23 cellular contexts compared by ENCODE assay signal in genomic region chr10:14566498-14566897, GRCh38.
A peak's percentile ranks its signal among the peaks of the same experiment; 100 is the strongest.
DNase-seq lines count a peak whose midpoint lies in the region; ATAC-seq, FAIRE-seq and TF ChIP-seq lines count a peak whose summit lies in the region.
"Had no signal": no experiment of that assay in that cellular context is flagged by ENCODE, and none has a peak within 500 bp of the region (broad histone marks: within the 10 kb centered on the region; RNA-seq: fewer than 3 reads in every experiment).

No MANE protein-coding gene starts in this region.

- H3F3A ChIP-seq in MM.1S (ENCODE audit: insufficient read depth, low read length), result peaks cover 10% of the 10 kb centered on the region

- no peak for ATAC-seq in HepG2
- ATAC-seq in GM18909 (IDR thresholded peaks at IDR 0.05; ENCODE audit: poor library complexity, unreplicated experiment), result no peak
- ATAC-seq: GM12878, HCT116 had no signal

- H2AFZ ChIP-seq in HepG2 (ENCODE audit: low read length) (no peak overlapping the region), MM.1S (ENCODE audit: low read length) (no peak overlapping the region)

- TF ChIP-seq EP300 in HepG2 (IDR thresholded peaks at IDR 0.05; ENCODE audit: low read depth in 2 of 2, low read length in 2 of 2) (no peak), HepG2 (CRISPR knock-in tag; IDR thresholded peaks at IDR 0.05; ENCODE audit: borderline replicate concordance) (no peak)

- intact Hi-C loops in HepG2 (cut with micrococcal nuclease; ENCODE audit: unreplicated experiment), result no loop called here

- H3K4me2 ChIP-seq in HepG2 (ENCODE audit: low read depth, low read length) (no peak overlapping the region), MM.1S (ENCODE audit: low read depth, low read length) (no peak overlapping the region)

- peaks cover 92% of the 10 kb centered on the region for H3K4me1 Mint-ChIP-seq in activated CD4-positive, alpha-beta memory T cell treated with anti-CD3 and anti-CD28 coated beads, Interleukin-2, amount 10 ng/mL, durations not matched to agents 7 days and 5 days
- H3K4me1 Mint-ChIP-seq in endodermal cell, result peaks cover 30% of the 10 kb centered on the region

- TF ChIP-seq CTCF in liver (IDR thresholded peaks at IDR 0.05; ENCODE audit: low read depth, low read length, missing input control) (no peak), HepG2 (CRISPR knock-in tag; IDR thresholded peaks at IDR 0.05) (no peak), endodermal cell (conservative IDR thresholded peaks at IDR 0.05) (no peak), MM.1S (IDR thresholded peaks at IDR 0.05; ENCODE audit: low read length) (no peak)

- no TSS peak for BruUV-seq in HepG2 (replicated peaks; lab: Mats Ljungman, UMichigan)

- no peak for TF ChIP-seq POLR2A in HepG2 (IDR thresholded peaks at IDR 0.05; ENCODE audit: insufficient read depth in 1 of 2, low read depth in 2 of 2, low read length in 2 of 2)

- H3K27ac ChIP-seq in liver (ENCODE audit: low read depth in 1 of 2, low read length in 2 of 2) (peak overlapping the region; percentile 14 to 89), HepG2 (ENCODE audit: extremely low read length, insufficient read depth, low read length) (no peak overlapping the region), endodermal cell (ENCODE audit: low read depth, low read length) (no peak overlapping the region), temporal lobe (ENCODE audit: low read depth, low read length) (peak overlapping the region; percentile 75), MM.1S (ENCODE audit: low read length) (no peak overlapping the region)
- H3K27ac ChIP-seq: suprapubic skin, WERI-Rb-1 had no signal

- POLR2A ChIA-PET in HepG2 (lab: Yijun Ruan, JAX), result no interaction called here
- POLR2A ChIA-PET in activated CD4-positive, alpha-beta memory T cell treated with anti-CD3 and anti-CD28 coated beads, Interleukin-2, amount 10 ng/mL, durations not matched to agents 7 days and 5 days (lab: Charles Lee), result interaction anchor here (5.5 to 7.0 kb wide), 3 partner anchors 14 to 22 kb away, joined by 42 to 78 read pairs (median 53); no protein-coding TSS in a partner anchor

- H3K4me3 ChIP-seq in liver (ENCODE audit: low read depth in 1 of 3, low read length in 3 of 3), result no peak overlapping the region
- H3K4me3 ChIP-seq in HepG2 (replicated peaks in 1 of 3; ENCODE audit: insufficient read depth in 1 of 3, low read depth in 2 of 3, low read length in 3 of 3), result no peak overlapping the region
- peak overlapping the region; percentile 57 for H3K4me3 ChIP-seq in endodermal cell (ENCODE audit: low read length)
- H3K4me3 ChIP-seq in MM.1S (ENCODE audit: low read length), result no peak overlapping the region
- H3K4me3 ChIP-seq: GM12878, suprapubic skin had no signal

- H3K9me3 Mint-ChIP-seq in activated CD4-positive, alpha-beta memory T cell treated with anti-CD3 and anti-CD28 coated beads, Interleukin-2, amount 10 ng/mL, durations not matched to agents 7 days and 5 days, result peaks cover 5% of the 10 kb centered on the region
- H3K9me3 Mint-ChIP-seq in endodermal cell, result peaks cover 15% of the 10 kb centered on the region

- DNase-seq in HepG2 (ENCODE audit: low spot score), result no peak
- DNase-seq in activated CD4-positive, alpha-beta memory T cell treated with anti-CD3 and anti-CD28 coated beads, Interleukin-2, amount 10 ng/mL, durations not matched to agents 7 days and 5 days, result no peak
- no peak for DNase-seq in endodermal cell
- DNase-seq in MM.1S, result no peak
- DNase-seq in HUDEP-2 (lab: John Stamatoyannopoulos, UW; ENCODE audit: unreplicated experiment in 76 of 76), result no peak
- DNase-seq: activated CD8-positive, alpha-beta memory T cell treated with anti-CD3 and anti-CD28 coated beads, Interleukin-2, amount 50 U/mL, for 48 hours; amygdala; DMS 273 treated with DMSO at 0.1 percent for 48 hours; GF-D8; KG1; mammary epithelial cell; NCI-H2081; NCI-H510A; Right ventricle myocardium superior; stimulated activated CD4-positive, alpha-beta T cell treated with anti-CD3 and anti-CD28 coated beads, Interleukin-2, amount 100 ng/mL, for 48 hours; WERI-Rb-1 had no signal

- H3K36me3 Mint-ChIP-seq in activated CD4-positive, alpha-beta memory T cell treated with anti-CD3 and anti-CD28 coated beads, Interleukin-2, amount 10 ng/mL, durations not matched to agents 7 days and 5 days (ENCODE audit: low read depth), result peaks cover 75% of the 10 kb centered on the region
- peaks cover 25% of the 10 kb centered on the region for H3K36me3 Mint-ChIP-seq in endodermal cell (ENCODE audit: low read depth)

- peak overlapping the region; percentile 95 for H3K27ac Mint-ChIP-seq in activated CD4-positive, alpha-beta memory T cell treated with anti-CD3 and anti-CD28 coated beads, Interleukin-2, amount 10 ng/mL, durations not matched to agents 7 days and 5 days
- H3K27ac Mint-ChIP-seq in endodermal cell, result no peak overlapping the region

- CTCF ChIA-PET in HepG2 (lab: Yijun Ruan, JAX; ENCODE audit: low intra/inter-chr PET ratio, low total read pairs), result no interaction called here
- CTCF ChIA-PET in activated CD4-positive, alpha-beta memory T cell treated with anti-CD3 and anti-CD28 coated beads, Interleukin-2, amount 10 ng/mL, durations not matched to agents 7 days and 5 days (lab: Charles Lee), result no interaction called here

- H3K4me1 ChIP-seq in liver (ENCODE audit: control insufficient read depth in 4 of 4, insufficient read depth in 4 of 4, low read length in 3 of 4) (peaks cover 14 to 65% (median 28%) of the 10 kb centered on the region in 4 donors), HepG2 (ENCODE audit: insufficient read depth, low read length) (peaks cover 42% of the 10 kb centered on the region), endodermal cell (ENCODE audit: control insufficient read depth, insufficient read depth, low read length) (peaks cover 14% of the 10 kb centered on the region), MM.1S (ENCODE audit: low read length) (peaks cover 42% of the 10 kb centered on the region)

- H3K36me3 ChIP-seq in liver (ENCODE audit: control insufficient read depth in 4 of 4, insufficient read depth in 3 of 4, low read depth in 1 of 4, low read length in 3 of 4) (no peaks in the 10 kb centered on the region), HepG2 (replicated peaks in 1 of 2; ENCODE audit: control insufficient read depth in 1 of 2, insufficient read depth in 2 of 2, low read length in 2 of 2) (peaks cover 5 to 7% of the 10 kb centered on the region in 2 experiments; a peak in 4 of 5 replicates), endodermal cell (ENCODE audit: control insufficient read depth, insufficient read depth, low read length) (peaks cover 23% of the 10 kb centered on the region), MM.1S (replicated peaks; ENCODE audit: insufficient read depth, low read length) (peaks cover 20% of the 10 kb centered on the region)
- H3K36me3 ChIP-seq: suprapubic skin, WERI-Rb-1 had no signal

- H3K4me3 Mint-ChIP-seq in activated CD4-positive, alpha-beta memory T cell treated with anti-CD3 and anti-CD28 coated beads, Interleukin-2, amount 10 ng/mL, durations not matched to agents 7 days and 5 days, result no peak overlapping the region
- no peak overlapping the region for H3K4me3 Mint-ChIP-seq in endodermal cell

- H4K20me1 ChIP-seq in HepG2 (ENCODE audit: insufficient read depth, low read length) (no peaks in the 10 kb centered on the region), MM.1S (ENCODE audit: insufficient read depth, low read length) (no peaks in the 10 kb centered on the region)

- WGBS in liver, result 95% methylated on average over 10 of the region's 10 CpGs
- WGBS in HepG2 (ENCODE audit: low lambda C conversion rate), result 92% methylated on average over 10 of the region's 10 CpGs
- 89 to 91% methylated on average over 10 of the region's 10 CpGs for WGBS in endodermal cell (ENCODE audit: insufficient coverage in 1 of 2, insufficient read length in 1 of 2), 2 experiments

- H3K9me3 ChIP-seq in liver (ENCODE audit: control insufficient read depth in 4 of 4, low read length in 3 of 4) (no peaks in the 10 kb centered on the region), HepG2 (ENCODE audit: low read length) (no peaks in the 10 kb centered on the region), endodermal cell (ENCODE audit: control insufficient read depth, low read length) (peaks cover 17% of the 10 kb centered on the region), MM.1S (replicated peaks; ENCODE audit: insufficient read depth, low read length) (no peaks in the 10 kb centered on the region)
- H3K9me3 ChIP-seq: suprapubic skin had no signal

- H3K9me2 ChIP-seq in MM.1S (replicated peaks; ENCODE audit: insufficient read depth, low read length), result no peaks in the 10 kb centered on the region

- H3K27me3 Mint-ChIP-seq in activated CD4-positive, alpha-beta memory T cell treated with anti-CD3 and anti-CD28 coated beads, Interleukin-2, amount 10 ng/mL, durations not matched to agents 7 days and 5 days, result no peaks in the 10 kb centered on the region
- no peaks in the 10 kb centered on the region for H3K27me3 Mint-ChIP-seq in endodermal cell (ENCODE audit: insufficient read depth)

- FAIRE-seq in HepG2 (lab: Jason Lieb, UNC), result no peak
- FAIRE-seq: GM12878, islet of Langerhans had no signal

- H3K79me2 ChIP-seq in HepG2 (ENCODE audit: insufficient read depth, low read length), result peaks cover 32% of the 10 kb centered on the region
- H3K79me2 ChIP-seq in MM.1S (ENCODE audit: low read length), result peaks cover 98% of the 10 kb centered on the region

- H3K27me3 ChIP-seq in liver (ENCODE audit: control insufficient read depth in 4 of 4, insufficient read depth in 4 of 4, low read length in 3 of 4) (no peaks in the 10 kb centered on the region), HepG2 (ENCODE audit: control insufficient read depth in 1 of 2, insufficient read depth in 2 of 2, low read length in 2 of 2) (no peaks in the 10 kb centered on the region), endodermal cell (ENCODE audit: control insufficient read depth, insufficient read depth, low read length, poor library complexity, severe bottlenecking) (no peaks in the 10 kb centered on the region), MM.1S (replicated peaks; ENCODE audit: insufficient read depth, low read length) (no peaks in the 10 kb centered on the region)
- H3K27me3 ChIP-seq: suprapubic skin had no signal

- in situ Hi-C loops in HepG2 (cut with HindIII; ENCODE audit: extremely low pct_ligation_motif_present, low pct_unique_long_range_greater_than_20kb), result no loop called here

- H3K9ac ChIP-seq in liver (ENCODE audit: low read depth in 1 of 2, low read length in 2 of 2) (no peak overlapping the region), HepG2 (ENCODE audit: insufficient read depth, low read depth, low read length) (no peak overlapping the region), endodermal cell (ENCODE audit: extremely low read depth, low read length, poor library complexity, severe bottlenecking) (no peak overlapping the region), MM.1S (ENCODE audit: low read length) (no peak overlapping the region)

- no peak for TF ChIP-seq RAD21 in liver (IDR thresholded peaks at IDR 0.05)
- TF ChIP-seq RAD21 in HepG2 (CRISPR knock-in tag; IDR thresholded peaks at IDR 0.05), result no peak

TF ChIP-seq in liver, 16 proteins besides CTCF, POLR2A, EP300 and RAD21 (continues in another document):
- TF ChIP-seq FOXA2 (IDR thresholded peaks at IDR 0.05) (no peak), EGR1 (IDR thresholded peaks at IDR 0.05; ENCODE audit: low read depth in 2 of 2) (no peak), TAF1 (conservative IDR thresholded peaks at IDR 0.05) (no peak)

TF ChIP-seq in HepG2, 621 proteins besides CTCF, POLR2A, EP300 and RAD21 (continues in another document):
- TF ChIP-seq GTF2F1 (IDR thresholded peaks at IDR 0.05; ENCODE audit: low read length), result no peak

Comparison
In these comparisons a context has a peak if more than half of its experiments do, and no peak if none do; other contexts are left out.
1. H3K27ac ChIP-seq: peak in liver (2 of 2) and temporal lobe (single experiment); none in HepG2 (single experiment), endodermal cell (single experiment) and MM.1S (single experiment).